ENCODE assay signal across 8 cellular contexts in genomic region chr1:52686261-52686751, GRCh38. TPM values are rescaled to one million over a fixed set of nuclear protein-coding genes. Genes with fewer than 3 reads are reported as not detected.
DNase-seq lines count a peak whose midpoint lies in the region; ATAC-seq and TF ChIP-seq lines count a peak whose summit lies in the region.
"Not testable (repeated sequence)": the region's sequence is repeated elsewhere in the genome, so short reads cannot be mapped to it uniquely, and the experiment has no call there.

No MANE protein-coding gene starts in this region.

- TF ChIP-seq CTCF in foreskin keratinocyte (conservative IDR thresholded peaks at IDR 0.05) = peak; percentile 92

- ATAC-seq in HG02840 (IDR thresholded peaks at IDR 0.05; ENCODE audit: low FRiP score, unreplicated experiment) (peak; percentile 78), foreskin keratinocyte (peak; percentile 58)

- not testable (repeated sequence) for H3K27me3 ChIP-seq in foreskin keratinocyte

- DNase-seq in Daoy (ENCODE audit: low read depth) = peak; percentile 60
- DNase-seq in NCI-H187 (lab: John Stamatoyannopoulos, UW) = peak; percentile 14 to 32
- peak; percentile 39 to 86 (median 67) for DNase-seq in T-helper 1 cell
- DNase-seq in activated naive CD4-positive, alpha-beta T cell treated with Interleukin-2 at 50 U/mL for 16 hours = peak; percentile 74
- DNase-seq in foreskin keratinocyte = peak; percentile 26 to 51
- peak in 38 of 56 donors; percentile 6 to 78 (median 28) for DNase-seq in nucleus accumbens (lab: John Stamatoyannopoulos, UW)
- peak; percentile 40 for DNase-seq in stromal cell of bone marrow (ENCODE audit: low read depth)

- not testable (repeated sequence) for H3K4me1 ChIP-seq in foreskin keratinocyte

- not testable (repeated sequence) for H3K27ac ChIP-seq in foreskin keratinocyte

RNA-seq across cellular contexts. Expression of gene COA7, which starts 11.8 kb away (rescaled TPM):
- total RNA-seq in Daoy (2014; rRNA removed; shearing (Covaris generic)) = 11.9 and 12.6 TPM in 2 replicates
- total RNA-seq in foreskin keratinocyte = 25.5 and 27.6 TPM in 2 replicates
- 17.1 and 21.8 TPM in 2 replicates for polyA plus RNA-seq in foreskin keratinocyte

RNA-seq across cellular contexts. Expression of gene ZYG11B, which starts 39.9 kb away (rescaled TPM):
- 14.2 and 16.2 TPM in 2 replicates for total RNA-seq in Daoy (2014; rRNA removed; shearing (Covaris generic))
- total RNA-seq in foreskin keratinocyte = 15.7 and 17.4 TPM in 2 replicates
- 2.5 and 2.9 TPM in 2 replicates for polyA plus RNA-seq in foreskin keratinocyte

RNA-seq across cellular contexts. Expression of gene SHISAL2A, which starts 53.3 kb away (rescaled TPM):
- 0.17 TPM in 1 of 2 replicates, not detected in the other for total RNA-seq in Daoy (2014; rRNA removed; shearing (Covaris generic))
- not detected in 2 replicates for total RNA-seq in foreskin keratinocyte
- polyA plus RNA-seq in foreskin keratinocyte = 0.10 TPM in 1 of 2 replicates, not detected in the other

Comparison
In these comparisons a context has a peak if more than half of its experiments do, and no peak if none do; other contexts are left out.
1. DNase-seq: peak in every context shown above with its lines; median percentile 74 in activated naive CD4-positive, alpha-beta T cell treated with Interleukin-2 at 50 U/mL for 16 hours; 67 in T-helper 1 cell; 60 in Daoy; 40 in stromal cell of bone marrow; 38 in foreskin keratinocyte; 28 in nucleus accumbens; 23 in NCI-H187.